8 cellular contexts compared by ENCODE assay signal in genomic region chr15:82999905-83000671, GRCh38. TPM values are rescaled to one million over a fixed set of nuclear protein-coding genes. Genes with fewer than 3 reads are reported as not detected.
DNase-seq lines count a peak whose midpoint lies in the region; ATAC-seq and TF ChIP-seq lines count a peak whose summit lies in the region.

No MANE protein-coding gene starts in this region.

- TF ChIP-seq POLR2A in HCT116 (IDR thresholded peaks at IDR 0.05; ENCODE audit: borderline replicate concordance, extremely low read depth, insufficient read depth, insufficient read length): no peak

- H3K27me3 Mint-ChIP-seq in WTC11 (ENCODE audit: low read depth): peaks cover under 1% of the 10 kb centered on the region; the same call in 1 of the 2 replicates

- peak; percentile 39 to 78 (median 64); a peak in 5 of 6 replicates for TF ChIP-seq CTCF in HCT116 (IDR thresholded peaks at IDR 0.05 in 2 of 3, conservative IDR thresholded peaks at IDR 0.05 in 1 of 3; ENCODE audit: borderline replicate concordance in 1 of 3, insufficient read depth in 1 of 3, low read depth in 2 of 3, low read length in 2 of 3)
- TF ChIP-seq CTCF in WTC11 (IDR thresholded peaks at IDR 0.05): no peak; the same call in 1 of the 2 replicates
- peak; percentile 58 for TF ChIP-seq CTCF in epithelial cell of esophagus (IDR thresholded peaks at IDR 0.05; ENCODE audit: insufficient read depth, low read depth, low read length, missing control alignments)

- CTCF ChIA-PET in HCT116 (lab: Charles Lee): interaction anchor here (1.0 to 1.8 kb wide), 4 partner anchors 11 to 469 kb away, joined by 3 to 10 read pairs (median 6); partner anchors contain the start of gene C15orf40
- CTCF ChIA-PET in WTC11 (lab: Charles Lee): interaction anchor here (0.8 to 1.7 kb wide), 10 partner anchors 11 to 469 kb away, joined by 3 to 10 read pairs (median 3); partner anchors contain the start of genes C15orf40 and WHAMM

- H3K4me3 ChIP-seq in HCT116 (replicated peaks in 1 of 2; ENCODE audit: low read depth in 1 of 2, low read length in 2 of 2) (no peak overlapping the region), epithelial cell of esophagus (ENCODE audit: low read length) (no peak overlapping the region)

- RAD21 ChIA-PET in HCT116 (lab: Charles Lee; ENCODE audit: low non-redundant PET in 1 of 2, low total read pairs in 2 of 2, uncharacterized antibody in 2 of 2, unreplicated experiment in 2 of 2): no interaction called here

- H2AFZ ChIP-seq in HCT116 (ENCODE audit: low read depth, low read length, poor library complexity, severe bottlenecking): no peak overlapping the region

- no peaks in the 10 kb centered on the region for H3K79me2 ChIP-seq in HCT116 (ENCODE audit: insufficient read depth, low read length)

- no peaks in the 10 kb centered on the region for H3K4me1 Mint-ChIP-seq in WTC11

- H4K20me1 ChIP-seq in HCT116 (ENCODE audit: insufficient read depth): no peaks in the 10 kb centered on the region

- 0 out of 2 replicates have a peak, but pooled peaks cover 3% of the 10 kb centered on the region for H3K9me3 Mint-ChIP-seq in WTC11

- POLR2A ChIA-PET in HCT116 (lab: Charles Lee) (no interaction called here), WTC11 (lab: Charles Lee) (no interaction called here)

- no peaks in the 10 kb centered on the region for H3K9me2 ChIP-seq in HCT116 (ENCODE audit: insufficient read depth)

- BruUV-seq in HCT116 (replicated peaks; lab: Mats Ljungman, UMichigan): no TSS peak

- no peak overlapping the region for H3K9ac ChIP-seq in HCT116 (ENCODE audit: low read length)

- intact Hi-C loops in Right ventricle myocardium superior (cut with DNase I) (loop anchor here (5.0 kb wide), 1 partner anchor 153 kb away; no protein-coding TSS in a partner anchor), cardiac septum (cut with DNase I) (loop anchor here (2.0 kb wide), 1 partner anchor 149 kb away; no protein-coding TSS in a partner anchor), HCT116 (cut with micrococcal nuclease) (loop anchor here (2.0 to 10.0 kb wide), 2 partner anchors 151 to 465 kb away; no protein-coding TSS in a partner anchor)

- H3K9me3 ChIP-seq in HCT116 (ENCODE audit: control insufficient read depth in 1 of 2, insufficient read depth in 1 of 2, low read depth in 1 of 2, low read length in 2 of 2): no peaks in the 10 kb centered on the region

- peak; percentile 87 for TF ChIP-seq RAD21 in HCT116 (IDR thresholded peaks at IDR 0.05; ENCODE audit: low read depth)

- H3K27ac Mint-ChIP-seq in WTC11: no peak overlapping the region

- peaks cover 0 to 6% of the 10 kb centered on the region in 2 experiments; a peak in 2 of 4 replicates for H3K36me3 ChIP-seq in HCT116 (ENCODE audit: control insufficient read depth in 1 of 2, insufficient read depth in 2 of 2, low read length in 2 of 2)

- H3K27ac ChIP-seq in HCT116 (ENCODE audit: low read depth, low read length): no peak overlapping the region

- peaks cover 0 to 3% of the 10 kb centered on the region in 2 experiments; a peak in 1 of 4 replicates for H3K4me1 ChIP-seq in HCT116 (ENCODE audit: control insufficient read depth in 1 of 2, insufficient read depth in 2 of 2, low read length in 2 of 2)

- H3K4me2 ChIP-seq in HCT116 (ENCODE audit: low read length): peak overlapping the region; percentile 13; the same call in 1 of the 2 replicates

- ATAC-seq in Right ventricle myocardium superior (ENCODE audit: poor library complexity) (peak; percentile 86), HCT116 (peak; percentile 79), WTC11 (peak; percentile 94)

- no peaks in the 10 kb centered on the region for H3K27me3 ChIP-seq in HCT116 (ENCODE audit: insufficient read depth, low read length)

- H3K4me3 Mint-ChIP-seq in WTC11: no peak overlapping the region

- DNase-seq in Right ventricle myocardium superior: no peak
- DNase-seq in cardiac septum (ENCODE audit: low spot score): no peak
- no peak for DNase-seq in HCT116 (ENCODE audit: low read depth, low spot score)
- peak; percentile 0 for DNase-seq in NCI-H146 treated with DMSO at 0.1 percent for 48 hours (lab: John Stamatoyannopoulos, UW; ENCODE audit: unreplicated experiment)
- DNase-seq in WTC11 (ENCODE audit: low spot score): peak; percentile 15
- peak; percentile 72 for DNase-seq in epithelial cell of esophagus (ENCODE audit: low read depth)
- peak; percentile 59 for DNase-seq in myocyte (ENCODE audit: low read depth)
- DNase-seq in cortex of kidney (lab: John Stamatoyannopoulos, UW): no peak

- peaks cover 4% of the 10 kb centered on the region for H3K36me3 Mint-ChIP-seq in WTC11

TF ChIP-seq in HCT116, 20 proteins besides CTCF, POLR2A, EP300 and RAD21 (continues in another document):
- TF ChIP-seq REST (IDR thresholded peaks at IDR 0.05; ENCODE audit: low read depth): no peak
- TF ChIP-seq, protein P1, sequence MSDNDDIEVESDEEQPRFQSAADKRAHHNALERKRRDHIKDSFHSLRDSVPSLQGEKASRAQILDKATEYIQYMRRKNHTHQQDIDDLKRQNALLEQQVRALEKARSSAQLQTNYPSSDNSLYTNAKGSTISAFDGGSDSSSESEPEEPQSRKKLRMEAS (IDR thresholded peaks at IDR 0.05): no peak; the same call in 1 of the 2 replicates
- TF ChIP-seq CBX3 (IDR thresholded peaks at IDR 0.05; ENCODE audit: low read depth): no peak

TF ChIP-seq in WTC11, 78 proteins besides CTCF, POLR2A, EP300 and RAD21 (continues in another document):
- no peak for TF ChIP-seq E2F4 (CRISPR knock-in tag; IDR thresholded peaks at IDR 0.05; ENCODE audit: borderline replicate concordance, low read depth)
- TF ChIP-seq ESRRA (CRISPR knock-in tag; IDR thresholded peaks at IDR 0.05; ENCODE audit: borderline replicate concordance): no peak
- TF ChIP-seq NFE2L1 (CRISPR knock-in tag; IDR thresholded peaks at IDR 0.05): no peak
- TF ChIP-seq RORB (CRISPR knock-in tag; IDR thresholded peaks at IDR 0.05): no peak
- no peak for TF ChIP-seq CREB1 (CRISPR knock-in tag; IDR thresholded peaks at IDR 0.05)
- TF ChIP-seq, protein P2, sequence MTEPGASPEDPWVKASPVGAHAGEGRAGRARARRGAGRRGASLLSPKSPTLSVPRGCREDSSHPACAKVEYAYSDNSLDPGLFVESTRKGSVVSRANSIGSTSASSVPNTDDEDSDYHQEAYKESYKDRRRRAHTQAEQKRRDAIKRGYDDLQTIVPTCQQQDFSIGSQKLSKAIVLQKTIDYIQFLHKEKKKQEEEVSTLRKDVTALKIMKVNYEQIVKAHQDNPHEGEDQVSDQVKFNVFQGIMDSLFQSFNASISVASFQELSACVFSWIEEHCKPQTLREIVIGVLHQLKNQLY (CRISPR knock-in tag; IDR thresholded peaks at IDR 0.05): no peak
- no peak for TF ChIP-seq ARID4B (CRISPR knock-in tag; IDR thresholded peaks at IDR 0.05; ENCODE audit: borderline replicate concordance)
- TF ChIP-seq IRF2 (CRISPR knock-in tag; IDR thresholded peaks at IDR 0.05; ENCODE audit: borderline replicate concordance, low read depth): no peak

RNA-seq across cellular contexts. Expression of gene C15orf40, which starts 11.4 kb away (rescaled TPM):
- total RNA-seq in Right ventricle myocardium superior: 11.2 TPM
- 8.5 TPM for total RNA-seq in cardiac septum
- 26.0 TPM for total RNA-seq in HCT116 (2021; ENCODE audit: unreplicated experiment)
- polyA plus RNA-seq in HCT116 (2012): 37.4 and 55.1 TPM in 2 replicates
- 21.0 to 29.0 TPM (median 27.5 TPM) in 3 replicates for total RNA-seq in WTC11 (2021)
- total RNA-seq in myocyte: 16.4 and 19.6 TPM in 2 replicates
- polyA plus RNA-seq in myocyte (2012): 32.4 TPM

RNA-seq across cellular contexts. Expression of gene RAMAC, which starts 14.1 kb away (rescaled TPM):
- 11.8 TPM for total RNA-seq in Right ventricle myocardium superior
- total RNA-seq in cardiac septum: 12.5 TPM
- 16.5 TPM for total RNA-seq in HCT116 (2021; ENCODE audit: unreplicated experiment)
- polyA plus RNA-seq in HCT116 (2012): 12.1 and 13.8 TPM in 2 replicates
- 26.6 to 28.1 TPM (median 27.1 TPM) in 3 replicates for total RNA-seq in WTC11 (2021)
- total RNA-seq in myocyte: 17.1 and 24.8 TPM in 2 replicates
- polyA plus RNA-seq in myocyte (2012): 24.4 TPM

RNA-seq across cellular contexts. Expression of gene HOMER2, which starts 47.6 kb away (rescaled TPM):
- total RNA-seq in Right ventricle myocardium superior (55.1 TPM), cardiac septum (41.6 TPM), HCT116 (2021; ENCODE audit: unreplicated experiment) (3.9 TPM), WTC11 (2021) (11.7 to 17.4 TPM (median 12.1 TPM) in 3 replicates), myocyte (18.8 and 25.4 TPM in 2 replicates)
- polyA plus RNA-seq in HCT116 (2012): 2.0 and 5.4 TPM in 2 replicates
- polyA plus RNA-seq in myocyte (2012): 21.5 TPM

Comparison
In these comparisons a context has a peak if more than half of its experiments do, and no peak if none do; other contexts are left out.
1. DNase-seq: peak in NCI-H146 treated with DMSO at 0.1 percent for 48 hours (single experiment), WTC11 (single experiment), epithelial cell of esophagus (single experiment) and myocyte (single experiment); none in Right ventricle myocardium superior (single experiment), cardiac septum (single experiment), HCT116 (single experiment) and cortex of kidney (single experiment).
2. Peak in every context shown above with its lines, with median percentiles within 50 percentile points of each other: ATAC-seq.